34 cellular contexts compared by ENCODE assay signal in genomic region chr15:73495171-73495570, GRCh38. TPM values are rescaled to one million over a fixed set of nuclear protein-coding genes. Genes with fewer than 3 reads are reported as not detected.
"Had no signal": no experiment of that assay in that cellular context is flagged by ENCODE, and none has a peak within 500 bp of the region (broad histone marks: within the 10 kb centered on the region; RNA-seq: fewer than 3 reads in every experiment).

No MANE protein-coding gene starts in this region.

- H3K36me3 ChIP-seq: adrenal gland, MG63, SJCRH30 had no signal

- H3K4me2 ChIP-seq: PC-9 had no signal

- H3K4me1 ChIP-seq: adrenal gland, SJCRH30 had no signal

- H2AFZ ChIP-seq: PC-9 had no signal

- H3K4me3 Mint-ChIP-seq: activated CD4-positive, alpha-beta T cell treated with anti-CD3 and anti-CD28 coated beads, Interleukin-2, amount 10 ng/mL, durations not matched to agents 24 days and 14 days; activated CD8-positive, alpha-beta T cell treated with anti-CD3 and anti-CD28 coated beads for 36 hours; activated naive CD4-positive, alpha-beta T cell treated with anti-CD3 and anti-CD28 coated beads, Interleukin-2, amount 50 U/mL, for 24 hours; activated naive CD8-positive, alpha-beta T cell treated with anti-CD3 and anti-CD28 coated beads, Interleukin-2, amount 10 ng/mL, durations not matched to agents 7 days and 5 days; brain; central memory CD8-positive, alpha-beta T cell; T-helper 1 cell treated with Interleukin-12 subunit alpha and Interleukin-12 subunit beta and Interleukin-4 antibody, amounts not matched to agents 30 μg/mL and 1 μg/mL, for 36 hours; T-helper 2 cell treated with Interferon-gamma antibody and Interleukin-4, amounts not matched to agents 5 μg/mL and 100 μg/mL, for 36 hours had no signal

- H3K27ac ChIP-seq: adrenal gland, PC-9, RWPE1, SJCRH30, SK-N-MC had no signal

- H3K27me3 Mint-ChIP-seq: brain had no signal

- H3K4me3 ChIP-seq: adrenal gland, MG63, PC-9, SJCRH30, SK-N-MC had no signal

- DNase-seq: activated CD4-positive, alpha-beta T cell treated with anti-CD3 and anti-CD28 coated beads, Interleukin-2, amount 10 ng/mL, durations not matched to agents 24 days and 14 days; activated CD4-positive, alpha-beta T cell treated with anti-CD3 and anti-CD28 coated beads, Interleukin-2, amount 50 U/mL, for 4 hours; activated CD8-positive, alpha-beta T cell treated with anti-CD3 and anti-CD28 coated beads for 36 hours; activated gamma-delta T cell; activated naive CD4-positive, alpha-beta T cell treated with Interleukin-2 at 50 U/mL for 16 hours; activated naive CD8-positive, alpha-beta T cell treated with anti-CD3 and anti-CD28 coated beads, Interleukin-2, amount 10 ng/mL, durations not matched to agents 7 days and 5 days; activated T-cell treated with anti-CD3 and anti-CD28 coated beads, Interleukin-2, amount 50 U/mL, for 1 hour; adrenal gland; anterior cingulate cortex; Karpas-422; KBM-7; MG63; NCI-H1048; NCI-H1105 treated with DMSO at 0.1 percent for 48 hours; NCI-H1436; NCI-H1694; NCI-H1930; NCI-H2081 treated with DMSO at 0.1 percent for 48 hours; NCI-H510A; NCI-H526; NCI-H748 treated with DMSO at 0.1 percent for 48 hours; PC-9; Right ventricle myocardium superior; SJCRH30 had no signal

- H3K9me3 ChIP-seq: adrenal gland, MG63, SJCRH30 had no signal

- H3K9me3 Mint-ChIP-seq: activated CD4-positive, alpha-beta T cell treated with anti-CD3 and anti-CD28 coated beads, Interleukin-2, amount 10 ng/mL, durations not matched to agents 24 days and 14 days; activated CD8-positive, alpha-beta T cell treated with anti-CD3 and anti-CD28 coated beads for 36 hours; activated naive CD4-positive, alpha-beta T cell treated with anti-CD3 and anti-CD28 coated beads, Interleukin-2, amount 50 U/mL, for 24 hours; activated naive CD8-positive, alpha-beta T cell treated with anti-CD3 and anti-CD28 coated beads, Interleukin-2, amount 10 ng/mL, durations not matched to agents 7 days and 5 days; activated T-helper 2 cell treated with anti-CD3 and anti-CD28 coated beads, Interferon-gamma antibody, Interleukin-2, Interleukin-4, amounts not matched to agents 10 μg/mL and 5 μg/mL and 100 μg/mL, durations not matched to agents 14 hours and 24 hours and 36 hours; central memory CD8-positive, alpha-beta T cell; T-helper 1 cell treated with Interleukin-12 subunit alpha and Interleukin-12 subunit beta and Interleukin-4 antibody, amounts not matched to agents 30 μg/mL and 1 μg/mL, for 36 hours; T-helper 2 cell treated with Interferon-gamma antibody and Interleukin-4, amounts not matched to agents 5 μg/mL and 100 μg/mL, for 36 hours had no signal

- H3K4me1 Mint-ChIP-seq: activated CD4-positive, alpha-beta T cell treated with anti-CD3 and anti-CD28 coated beads, Interleukin-2, amount 10 ng/mL, durations not matched to agents 24 days and 14 days; activated naive CD4-positive, alpha-beta T cell treated with anti-CD3 and anti-CD28 coated beads, Interleukin-2, amount 50 U/mL, for 24 hours; activated naive CD8-positive, alpha-beta T cell treated with anti-CD3 and anti-CD28 coated beads, Interleukin-2, amount 10 ng/mL, durations not matched to agents 7 days and 5 days; brain; central memory CD8-positive, alpha-beta T cell had no signal

- H3K27ac Mint-ChIP-seq: activated CD4-positive, alpha-beta T cell treated with anti-CD3 and anti-CD28 coated beads, Interleukin-2, amount 10 ng/mL, durations not matched to agents 24 days and 14 days; activated CD8-positive, alpha-beta T cell treated with anti-CD3 and anti-CD28 coated beads for 36 hours; activated naive CD4-positive, alpha-beta T cell treated with anti-CD3 and anti-CD28 coated beads, Interleukin-2, amount 50 U/mL, for 24 hours; activated naive CD8-positive, alpha-beta T cell treated with anti-CD3 and anti-CD28 coated beads, Interleukin-2, amount 10 ng/mL, durations not matched to agents 7 days and 5 days; activated T-helper 2 cell treated with anti-CD3 and anti-CD28 coated beads, Interferon-gamma antibody, Interleukin-2, Interleukin-4, amounts not matched to agents 10 μg/mL and 5 μg/mL and 100 μg/mL, durations not matched to agents 14 hours and 24 hours and 36 hours; brain; T-helper 1 cell treated with Interleukin-12 subunit alpha and Interleukin-12 subunit beta and Interleukin-4 antibody, amounts not matched to agents 30 μg/mL and 1 μg/mL, for 36 hours; T-helper 2 cell treated with Interferon-gamma antibody and Interleukin-4, amounts not matched to agents 5 μg/mL and 100 μg/mL, for 36 hours had no signal

- ATAC-seq: activated CD8-positive, alpha-beta T cell treated with anti-CD3 and anti-CD28 coated beads for 36 hours had no signal

- H3K36me3 Mint-ChIP-seq: activated naive CD4-positive, alpha-beta T cell treated with anti-CD3 and anti-CD28 coated beads, Interleukin-2, amount 50 U/mL, for 24 hours; activated naive CD8-positive, alpha-beta T cell treated with anti-CD3 and anti-CD28 coated beads, Interleukin-2, amount 10 ng/mL, durations not matched to agents 7 days and 5 days; brain had no signal

RNA-seq across cellular contexts. Expression of gene REC114, which starts 52.2 kb away (rescaled TPM):
- total RNA-seq: activated CD4-positive, alpha-beta T cell treated with anti-CD3 and anti-CD28 coated beads, Interleukin-2, amount 10 ng/mL, durations not matched to agents 24 days and 14 days; activated CD8-positive, alpha-beta memory T cell treated with anti-CD3 and anti-CD28 coated beads for 36 hours; activated CD8-positive, alpha-beta T cell treated with anti-CD3 and anti-CD28 coated beads for 36 hours; activated naive CD8-positive, alpha-beta T cell treated with anti-CD3 and anti-CD28 coated beads, Interleukin-2, amount 10 ng/mL, durations not matched to agents 7 days and 5 days; activated T-helper 2 cell treated with anti-CD3 and anti-CD28 coated beads, Interferon-gamma antibody, Interleukin-2, Interleukin-4, amounts not matched to agents 10 μg/mL and 5 μg/mL and 100 μg/mL, durations not matched to agents 14 hours and 24 hours and 36 hours; adrenal gland; OCI-LY7; PC-9; SJCRH30 had no signal
